Comparison of ENCODE assay signal across 20 cellular contexts in the genomic region with DNA sequence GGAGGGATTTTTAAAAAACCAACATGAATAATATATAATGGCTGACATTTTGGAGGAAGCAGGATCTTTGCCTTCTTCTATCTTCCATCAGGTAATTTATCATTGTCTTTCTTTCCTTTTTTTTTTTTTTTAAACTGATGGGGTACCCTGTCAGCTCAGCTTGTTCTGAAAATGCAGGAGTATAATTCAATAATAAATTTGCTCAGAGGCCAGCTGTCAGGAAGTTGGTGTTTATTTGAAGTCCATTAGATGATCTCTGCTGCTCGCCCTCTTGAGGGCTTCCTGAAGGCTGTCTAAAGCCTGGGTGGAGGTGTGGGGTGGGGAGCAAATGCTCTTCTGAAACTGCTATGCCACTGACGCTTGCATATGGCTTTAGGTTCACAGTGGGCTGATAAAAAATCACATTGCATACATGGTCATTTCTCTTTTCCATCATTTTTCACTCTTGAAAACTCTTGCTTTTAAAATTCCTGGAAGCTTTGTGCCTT.
DNase-seq lines count a peak whose midpoint lies in the region; TF ChIP-seq lines count a peak whose summit lies in the region.
"Had no signal": no experiment of that assay in that cellular context is flagged by ENCODE, and none has a peak within 500 bp of the region (broad histone marks: within the 10 kb centered on the region; RNA-seq: fewer than 3 reads in every experiment).

No MANE protein-coding gene starts in this region.

- TF ChIP-seq RAD21 in SK-N-SH (IDR thresholded peaks at IDR 0.05; ENCODE audit: low read length): peak; percentile 13; the same call in 1 of the 2 replicates

- no peak for TF ChIP-seq CTCF in SK-N-SH (IDR thresholded peaks at IDR 0.05)
- TF ChIP-seq CTCF in esophagus squamous epithelium (IDR thresholded peaks at IDR 0.05): no peak
- no peak for TF ChIP-seq CTCF in smooth muscle cell (IDR thresholded peaks at IDR 0.05; ENCODE audit: borderline replicate concordance, insufficient read depth, poor library complexity, severe bottlenecking)

- no peaks in the 10 kb centered on the region for H3K79me2 ChIP-seq in SK-N-SH (ENCODE audit: insufficient read depth)
- no peaks in the 10 kb centered on the region for H3K79me2 ChIP-seq in smooth muscle cell (ENCODE audit: low read depth)

- H3K27me3 ChIP-seq in SK-N-SH (ENCODE audit: insufficient read depth) (no peaks in the 10 kb centered on the region), esophagus squamous epithelium (no peaks in the 10 kb centered on the region), smooth muscle cell (ENCODE audit: low read depth) (no peaks in the 10 kb centered on the region)

- H3K4me2 ChIP-seq in SK-N-SH (no peak overlapping the region), smooth muscle cell (no peak overlapping the region)

- H4K20me1 ChIP-seq in SK-N-SH (ENCODE audit: insufficient read depth) (no peaks in the 10 kb centered on the region), smooth muscle cell (ENCODE audit: low read depth) (no peaks in the 10 kb centered on the region)

- H3F3A ChIP-seq in SK-N-SH (replicated peaks; ENCODE audit: insufficient read depth) (no peaks in the 10 kb centered on the region), smooth muscle cell (ENCODE audit: low read depth) (no peaks in the 10 kb centered on the region)

- H3K4me1 ChIP-seq in SK-N-SH (ENCODE audit: control insufficient read depth in 1 of 2, insufficient read depth in 2 of 2, low read depth in 1 of 2, low read length in 1 of 2) (peaks cover 0 to 42% of the 10 kb centered on the region in 2 experiments; a peak in 2 of 4 replicates), esophagus squamous epithelium (peaks cover 0 to 7% (median 4%) of the 10 kb centered on the region in 3 donors), smooth muscle cell (ENCODE audit: low read depth) (no peaks in the 10 kb centered on the region)

- H3K9me3 ChIP-seq in SK-N-SH (no peaks in the 10 kb centered on the region), esophagus squamous epithelium (no peaks in the 10 kb centered on the region), smooth muscle cell (replicated peaks; ENCODE audit: low read depth) (no peaks in the 10 kb centered on the region)
- H3K9me3 ChIP-seq: MG63 had no signal

- no peak for TF ChIP-seq POLR2A in esophagus squamous epithelium (IDR thresholded peaks at IDR 0.05)

- peaks cover 0 to 22% of the 10 kb centered on the region in 2 experiments for H3K36me3 ChIP-seq in SK-N-SH (replicated peaks in 1 of 2; ENCODE audit: control insufficient read depth in 1 of 2, insufficient read depth in 2 of 2, low read length in 1 of 2)
- H3K36me3 ChIP-seq in esophagus squamous epithelium: no peaks in the 10 kb centered on the region
- no peaks in the 10 kb centered on the region for H3K36me3 ChIP-seq in smooth muscle cell (ENCODE audit: low read depth)
- H3K36me3 ChIP-seq: MG63 had no signal

- peak; percentile 78 for DNase-seq in DMS53 treated with DMSO at 0.1 percent for 48 hours (lab: John Stamatoyannopoulos, UW; ENCODE audit: unreplicated experiment)
- DNase-seq in NCI-H1436 treated with DMSO at 0.1 percent for 48 hours (lab: John Stamatoyannopoulos, UW): peak; percentile 8
- peak; percentile 36 for DNase-seq in NCI-H69 (lab: John Stamatoyannopoulos, UW)
- peak; percentile 58 for DNase-seq in SK-N-SH
- no peak for DNase-seq in activated effector memory CD4-positive, alpha-beta T cell treated with anti-CD3 and anti-CD28 coated beads, Interleukin-2, amount 50 U/mL, for 16 hours
- DNase-seq in esophagus squamous epithelium (lab: John Stamatoyannopoulos, UW): no peak
- DNase-seq in smooth muscle cell (lab: John Stamatoyannopoulos, UW; ENCODE audit: unreplicated experiment): no peak
- no peak for DNase-seq in DMS79 treated with DMSO at 0.1 percent for 48 hours (lab: John Stamatoyannopoulos, UW)
- DNase-seq: ACHN, COR-L47, DMS 273 treated with DMSO at 0.1 percent for 48 hours, H7, HFFc6, Kasumi-1, MG63, NCI-H1048, NCI-H524, T-cell had no signal

- intact Hi-C loops in esophagus squamous epithelium (cut with DNase I): no loop called here

- no peaks in the 10 kb centered on the region for H3K9me2 ChIP-seq in SK-N-SH

- POLR2A ChIA-PET in SK-N-SH (lab: Yijun Ruan, JAX): interaction anchor here (0.6 to 1.2 kb wide), 2 partner anchors 9 to 348 kb away, joined by 3 to 6 read pairs; no protein-coding TSS in a partner anchor

- H3K27ac ChIP-seq in SK-N-SH (ENCODE audit: low read depth in 2 of 2, low read length in 1 of 2) (peak overlapping the region in 1 of 2 experiments; percentile 98; a peak in 2 of 4 replicates), esophagus squamous epithelium (no peak overlapping the region), smooth muscle cell (ENCODE audit: low read depth) (no peak overlapping the region)
- H3K27ac ChIP-seq: HL-60, SK-N-MC had no signal

- H2AFZ ChIP-seq in SK-N-SH (ENCODE audit: low read depth) (no peak overlapping the region), smooth muscle cell (ENCODE audit: low read depth) (no peak overlapping the region)

- no peak overlapping the region for H3K4me3 ChIP-seq in SK-N-SH (ENCODE audit: low read depth in 2 of 2, low read length in 1 of 2)
- no peak overlapping the region for H3K4me3 ChIP-seq in esophagus squamous epithelium
- H3K4me3 ChIP-seq in smooth muscle cell: no peak overlapping the region
- H3K4me3 ChIP-seq: MG63, SK-N-MC had no signal

- WGBS in SK-N-SH (ENCODE audit: low lambda C conversion rate): 69% methylated on average over 1 of the region's 2 CpGs
- 43 to 94% methylated on average over 1 to 2 of the region's 2 CpGs for WGBS in esophagus squamous epithelium, 2 donors
- 87% methylated on average over 2 of the region's 2 CpGs for WGBS in smooth muscle cell (ENCODE audit: low lambda C conversion rate)

- TF ChIP-seq EP300 in SK-N-SH (IDR thresholded peaks at IDR 0.05; ENCODE audit: borderline replicate concordance in 1 of 2, low read depth in 1 of 2, low read length in 1 of 2): peak; percentile 12 to 91; a peak in 3 of 4 replicates

- H3K9ac ChIP-seq in SK-N-SH: no peak overlapping the region
- H3K9ac ChIP-seq in smooth muscle cell (ENCODE audit: low read depth): no peak overlapping the region

- CTCF ChIA-PET in SK-N-SH (lab: Yijun Ruan, JAX): interaction anchor here (0.7 to 1.6 kb wide), 4 partner anchors 10 to 112 kb away, joined by 3 to 6 read pairs (median 4); no protein-coding TSS in a partner anchor

TF ChIP-seq in SK-N-SH, 30 proteins besides CTCF, POLR2A, EP300 and RAD21 (continues in another document):
- TF ChIP-seq MXI1 (IDR thresholded peaks at IDR 0.05; ENCODE audit: low read depth, low read length): peak; percentile 47; the same call in 1 of the 2 replicates
- TF ChIP-seq, protein P1, sequence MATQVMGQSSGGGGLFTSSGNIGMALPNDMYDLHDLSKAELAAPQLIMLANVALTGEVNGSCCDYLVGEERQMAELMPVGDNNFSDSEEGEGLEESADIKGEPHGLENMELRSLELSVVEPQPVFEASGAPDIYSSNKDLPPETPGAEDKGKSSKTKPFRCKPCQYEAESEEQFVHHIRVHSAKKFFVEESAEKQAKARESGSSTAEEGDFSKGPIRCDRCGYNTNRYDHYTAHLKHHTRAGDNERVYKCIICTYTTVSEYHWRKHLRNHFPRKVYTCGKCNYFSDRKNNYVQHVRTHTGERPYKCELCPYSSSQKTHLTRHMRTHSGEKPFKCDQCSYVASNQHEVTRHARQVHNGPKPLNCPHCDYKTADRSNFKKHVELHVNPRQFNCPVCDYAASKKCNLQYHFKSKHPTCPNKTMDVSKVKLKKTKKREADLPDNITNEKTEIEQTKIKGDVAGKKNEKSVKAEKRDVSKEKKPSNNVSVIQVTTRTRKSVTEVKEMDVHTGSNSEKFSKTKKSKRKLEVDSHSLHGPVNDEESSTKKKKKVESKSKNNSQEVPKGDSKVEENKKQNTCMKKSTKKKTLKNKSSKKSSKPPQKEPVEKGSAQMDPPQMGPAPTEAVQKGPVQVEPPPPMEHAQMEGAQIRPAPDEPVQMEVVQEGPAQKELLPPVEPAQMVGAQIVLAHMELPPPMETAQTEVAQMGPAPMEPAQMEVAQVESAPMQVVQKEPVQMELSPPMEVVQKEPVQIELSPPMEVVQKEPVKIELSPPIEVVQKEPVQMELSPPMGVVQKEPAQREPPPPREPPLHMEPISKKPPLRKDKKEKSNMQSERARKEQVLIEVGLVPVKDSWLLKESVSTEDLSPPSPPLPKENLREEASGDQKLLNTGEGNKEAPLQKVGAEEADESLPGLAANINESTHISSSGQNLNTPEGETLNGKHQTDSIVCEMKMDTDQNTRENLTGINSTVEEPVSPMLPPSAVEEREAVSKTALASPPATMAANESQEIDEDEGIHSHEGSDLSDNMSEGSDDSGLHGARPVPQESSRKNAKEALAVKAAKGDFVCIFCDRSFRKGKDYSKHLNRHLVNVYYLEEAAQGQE (IDR thresholded peaks at IDR 0.05; ENCODE audit: low read depth, low read length): no peak
- TF ChIP-seq JUND (IDR thresholded peaks at IDR 0.05): no peak
- 0 out of 2 replicates have a peak, but pooled peaks have one; percentile 37 for TF ChIP-seq RCOR1 (IDR thresholded peaks at IDR 0.05; ENCODE audit: low read length)
- TF ChIP-seq NFIC (IDR thresholded peaks at IDR 0.05; ENCODE audit: borderline replicate concordance): no peak
- TF ChIP-seq POLR2AphosphoS5 (IDR thresholded peaks at IDR 0.05; ENCODE audit: low read depth, low read length): no peak
- peak; percentile 47 for TF ChIP-seq CHD2 (IDR thresholded peaks at IDR 0.05; ENCODE audit: low read length, partially characterized antibody)
- TF ChIP-seq, protein P2, sequence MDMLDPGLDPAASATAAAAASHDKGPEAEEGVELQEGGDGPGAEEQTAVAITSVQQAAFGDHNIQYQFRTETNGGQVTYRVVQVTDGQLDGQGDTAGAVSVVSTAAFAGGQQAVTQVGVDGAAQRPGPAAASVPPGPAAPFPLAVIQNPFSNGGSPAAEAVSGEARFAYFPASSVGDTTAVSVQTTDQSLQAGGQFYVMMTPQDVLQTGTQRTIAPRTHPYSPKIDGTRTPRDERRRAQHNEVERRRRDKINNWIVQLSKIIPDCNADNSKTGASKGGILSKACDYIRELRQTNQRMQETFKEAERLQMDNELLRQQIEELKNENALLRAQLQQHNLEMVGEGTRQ (IDR thresholded peaks at IDR 0.05; ENCODE audit: borderline replicate concordance, low read depth, low read length): no peak

Comparison
In these comparisons a context has a peak if more than half of its experiments do, and no peak if none do; other contexts are left out.
1. DNase-seq: peak in DMS53 treated with DMSO at 0.1 percent for 48 hours (single experiment), NCI-H1436 treated with DMSO at 0.1 percent for 48 hours (single experiment), NCI-H69 (single experiment) and SK-N-SH (single experiment); none in activated effector memory CD4-positive, alpha-beta T cell treated with anti-CD3 and anti-CD28 coated beads, Interleukin-2, amount 50 U/mL, for 16 hours (single experiment), esophagus squamous epithelium (single experiment), smooth muscle cell (single experiment) and DMS79 treated with DMSO at 0.1 percent for 48 hours (single experiment).